8 cellular contexts compared by ENCODE assay signal in genomic region chr9:123637940-123638634, GRCh38.
A peak's percentile ranks its signal among the peaks of the same experiment; 100 is the strongest.
DNase-seq lines count a peak whose midpoint lies in the region; ATAC-seq and TF ChIP-seq lines count a peak whose summit lies in the region.

No MANE protein-coding gene starts in this region.

- H3K27me3 ChIP-seq in esophagus muscularis mucosa, result no peaks in the 10 kb centered on the region
- no peaks in the 10 kb centered on the region for H3K27me3 ChIP-seq in thyroid gland

- ATAC-seq in HG03108 (IDR thresholded peaks at IDR 0.05; ENCODE audit: unreplicated experiment), result no peak
- no peak for ATAC-seq in GM19023 (IDR thresholded peaks at IDR 0.05; ENCODE audit: unreplicated experiment)

- H3K4me3 Mint-ChIP-seq in activated T-cell treated with anti-CD3 and anti-CD28 coated beads, Interleukin-2, amount 50 U/mL, for 24 hours, result peak overlapping the region; percentile 41

- H3K27me3 Mint-ChIP-seq in activated T-cell treated with anti-CD3 and anti-CD28 coated beads, Interleukin-2, amount 50 U/mL, for 24 hours, result no peaks in the 10 kb centered on the region

- DNase-seq in activated T-cell treated with anti-CD3 and anti-CD28 coated beads, Interleukin-2, amount 50 U/mL, for 24 hours, result no peak
- no peak for DNase-seq in activated T-cell treated with anti-CD3 and anti-CD28 coated beads, Interleukin-2, amount 50 U/mL, for 1 hour
- DNase-seq in OCI-M1 (lab: John Stamatoyannopoulos, UW) (peak; percentile 90), esophagus muscularis mucosa (ENCODE audit: extremely low spot score) (no peak), thyroid gland (no peak), GM13977 (ENCODE audit: low spot score) (no peak)

- H3K36me3 ChIP-seq in esophagus muscularis mucosa, result no peaks in the 10 kb centered on the region
- no peaks in the 10 kb centered on the region for H3K36me3 ChIP-seq in thyroid gland

- WGBS in esophagus muscularis mucosa, result 64% methylated on average over 9 of the region's 10 CpGs
- WGBS in thyroid gland, 2 donors, result 43 to 61% methylated on average over 10 of the region's 10 CpGs

- H3K27ac ChIP-seq in esophagus muscularis mucosa (replicated peaks in 1 of 4), result peak overlapping the region in 3 of 4 donors; percentile 45 to 48 (median 48)
- H3K27ac ChIP-seq in thyroid gland, result peak overlapping the region; percentile 29 to 60 (median 58)

- no peaks in the 10 kb centered on the region for H3K9me3 ChIP-seq in esophagus muscularis mucosa
- H3K9me3 ChIP-seq in thyroid gland, result no peaks in the 10 kb centered on the region

- H3K4me3 ChIP-seq in esophagus muscularis mucosa, result peak overlapping the region in 3 of 4 donors; percentile 22 to 44 (median 24)
- H3K4me3 ChIP-seq in thyroid gland (replicated peaks in 1 of 3), result no peak overlapping the region

- peaks cover 68% of the 10 kb centered on the region for H3K4me1 Mint-ChIP-seq in activated T-cell treated with anti-CD3 and anti-CD28 coated beads, Interleukin-2, amount 50 U/mL, for 24 hours (ENCODE audit: low read depth)

- intact Hi-C loops in esophagus muscularis mucosa (cut with DNase I) (no loop called here), thyroid gland (cut with DNase I) (no loop called here)

- TF ChIP-seq POLR2A in esophagus muscularis mucosa (IDR thresholded peaks at IDR 0.05; ENCODE audit: low read depth), result no peak
- TF ChIP-seq POLR2A in thyroid gland (IDR thresholded peaks at IDR 0.05), result no peak

- peak overlapping the region; percentile 71 for H3K27ac Mint-ChIP-seq in activated T-cell treated with anti-CD3 and anti-CD28 coated beads, Interleukin-2, amount 50 U/mL, for 24 hours

- H3K36me3 Mint-ChIP-seq in activated T-cell treated with anti-CD3 and anti-CD28 coated beads, Interleukin-2, amount 50 U/mL, for 24 hours (ENCODE audit: low read depth), result no peaks in the 10 kb centered on the region

- no peak for TF ChIP-seq CTCF in esophagus muscularis mucosa (IDR thresholded peaks at IDR 0.05)
- TF ChIP-seq CTCF in thyroid gland (IDR thresholded peaks at IDR 0.05), result no peak
- TF ChIP-seq CTCF in GM13977 (IDR thresholded peaks at IDR 0.05; ENCODE audit: extremely low read depth, insufficient read depth, missing control alignments), result no peak

- H3K4me1 ChIP-seq in esophagus muscularis mucosa (peaks cover 20 to 72% (median 52%) of the 10 kb centered on the region in 4 donors), thyroid gland (peaks cover 18 to 24% of the 10 kb centered on the region in 2 donors)

- TF ChIP-seq EP300 in esophagus muscularis mucosa (IDR thresholded peaks at IDR 0.05), result no peak

- H3K9me3 Mint-ChIP-seq in activated T-cell treated with anti-CD3 and anti-CD28 coated beads, Interleukin-2, amount 50 U/mL, for 24 hours, result no peaks in the 10 kb centered on the region

- in situ Hi-C loops in GM13977 (cut with MboI; ENCODE audit: low pct_unique_long_range_greater_than_20kb, low sequenced_read_pairs, unreplicated experiment), result no loop called here

Comparison
In these comparisons a context has a peak if more than half of its experiments do, and no peak if none do; other contexts are left out.
1. H3K4me3 ChIP-seq: peak in esophagus muscularis mucosa (3 of 4); none in thyroid gland (0 of 3).